In genomic region chr3:46593274-46593862, GRCh38 we compare ENCODE assay signal across 21 cellular contexts. TPM values are rescaled to one million over a fixed set of nuclear protein-coding genes. Genes with fewer than 3 reads are reported as not detected.
DNase-seq lines count a peak whose midpoint lies in the region; ATAC-seq, FAIRE-seq and TF ChIP-seq lines count a peak whose summit lies in the region.
"Had no signal": no experiment of that assay in that cellular context is flagged by ENCODE, and none has a peak within 500 bp of the region (broad histone marks: within the 10 kb centered on the region; RNA-seq: fewer than 3 reads in every experiment).

No MANE protein-coding gene starts in this region.

- peak; percentile 64 for FAIRE-seq in bronchial epithelial cell (lab: Jason Lieb, UNC)
- FAIRE-seq in pancreas (lab: Jason Lieb, UNC) = no peak
- no peak for FAIRE-seq in HTR-8/SVneo (lab: Jason Lieb, UNC)

- H3K4me2 ChIP-seq in HCT116 (ENCODE audit: low read length) = no peak overlapping the region

- H3K4me1 Mint-ChIP-seq in osteocyte (ENCODE audit: unreplicated experiment) = no peaks in the 10 kb centered on the region
- H3K4me1 Mint-ChIP-seq: CD14-positive monocyte had no signal

- H3K27ac Mint-ChIP-seq in osteocyte (ENCODE audit: unreplicated experiment) = no peak overlapping the region
- H3K27ac Mint-ChIP-seq: CD14-positive monocyte had no signal

- RAD21 ChIA-PET in HCT116 (lab: Charles Lee; ENCODE audit: low non-redundant PET in 1 of 2, low total read pairs in 2 of 2, uncharacterized antibody in 2 of 2, unreplicated experiment in 2 of 2) = no interaction called here

- no peak overlapping the region for H3K9ac ChIP-seq in HCT116 (ENCODE audit: low read length)

- no peaks in the 10 kb centered on the region for H3K9me2 ChIP-seq in HCT116 (ENCODE audit: insufficient read depth)

- intact Hi-C loops in HCT116 (cut with micrococcal nuclease) (no loop called here), pancreas (cut with DNase I) (no loop called here)

- H3K27ac ChIP-seq in HCT116 (ENCODE audit: low read depth, low read length) (no peak overlapping the region), pancreas (no peak overlapping the region)
- H3K27ac ChIP-seq: SK-N-MC had no signal

- H3K4me1 ChIP-seq in HCT116 (ENCODE audit: control insufficient read depth in 1 of 2, insufficient read depth in 2 of 2, low read length in 2 of 2) = no peaks in the 10 kb centered on the region
- H3K4me1 ChIP-seq in pancreas = no peaks in the 10 kb centered on the region

- H4K20me1 ChIP-seq in HCT116 (ENCODE audit: insufficient read depth) = no peaks in the 10 kb centered on the region

- no peak for TF ChIP-seq POLR2A in HCT116 (IDR thresholded peaks at IDR 0.05; ENCODE audit: borderline replicate concordance, extremely low read depth, insufficient read depth, insufficient read length)

- DNase-seq in HCT116 (ENCODE audit: low read depth, low spot score) (no peak), M059J (ENCODE audit: low read depth) (peak; percentile 9), bronchial epithelial cell (ENCODE audit: low read depth) (no peak), osteocyte (ENCODE audit: extremely low spot score, unreplicated experiment) (peak; percentile 62), pancreas (no peak), HTR-8/SVneo (ENCODE audit: insufficient read length, low spot score) (no peak)
- DNase-seq: AML-193, DND-41, MG63, NCI-H1092, NCI-H1436 treated with DMSO at 0.1 percent for 48 hours, NCI-H2081, NCI-H2171 treated with DMSO at 0.1 percent for 48 hours, NCI-H446 treated with DMSO at 0.1 percent for 48 hours, SHP77 had no signal

- BruUV-seq in HCT116 (replicated peaks; lab: Mats Ljungman, UMichigan) = no TSS peak

- H3K36me3 Mint-ChIP-seq in osteocyte (ENCODE audit: unreplicated experiment) = no peaks in the 10 kb centered on the region
- H3K36me3 Mint-ChIP-seq: CD14-positive monocyte had no signal

- H2AFZ ChIP-seq in HCT116 (ENCODE audit: low read depth, low read length, poor library complexity, severe bottlenecking) = no peak overlapping the region

- peaks cover 29% of the 10 kb centered on the region for H3K27me3 Mint-ChIP-seq in osteocyte (ENCODE audit: unreplicated experiment)

- H3K9me3 Mint-ChIP-seq in osteocyte (ENCODE audit: unreplicated experiment) = peaks cover 13% of the 10 kb centered on the region

- H3K79me2 ChIP-seq in HCT116 (ENCODE audit: insufficient read depth, low read length) = no peaks in the 10 kb centered on the region

- POLR2A ChIA-PET in HCT116 (lab: Charles Lee) = no interaction called here

- CTCF ChIA-PET in HCT116 (lab: Charles Lee) = interaction anchor here (0.8 to 1.3 kb wide), 3 partner anchors 35 to 143 kb away, joined by 3 read pairs; no protein-coding TSS in a partner anchor

- WGBS in pancreas, 2 donors = 87 to 92% methylated on average over 14 of the region's 14 CpGs

- peak; percentile 19; the same call in 1 of the 2 replicates for TF ChIP-seq RAD21 in HCT116 (IDR thresholded peaks at IDR 0.05; ENCODE audit: low read depth)

- H3K36me3 ChIP-seq in HCT116 (ENCODE audit: control insufficient read depth in 1 of 2, insufficient read depth in 2 of 2, low read length in 2 of 2) = no peaks in the 10 kb centered on the region
- H3K36me3 ChIP-seq in bronchial epithelial cell (ENCODE audit: control insufficient read depth, insufficient read depth, low read length) = no peaks in the 10 kb centered on the region
- H3K36me3 ChIP-seq in pancreas = no peaks in the 10 kb centered on the region
- H3K36me3 ChIP-seq: MG63 had no signal

- H3K4me3 Mint-ChIP-seq in osteocyte (ENCODE audit: unreplicated experiment) = no peak overlapping the region
- H3K4me3 Mint-ChIP-seq: CD14-positive monocyte had no signal

- no peaks in the 10 kb centered on the region for H3K9me3 ChIP-seq in HCT116 (ENCODE audit: control insufficient read depth in 1 of 2, insufficient read depth in 1 of 2, low read depth in 1 of 2, low read length in 2 of 2)
- no peaks in the 10 kb centered on the region for H3K9me3 ChIP-seq in pancreas
- H3K9me3 ChIP-seq: MG63 had no signal

- ATAC-seq in HCT116 (no peak), HG03469 (IDR thresholded peaks at IDR 0.05; ENCODE audit: unreplicated experiment) (no peak), pancreas (no peak)

- TF ChIP-seq CTCF in HCT116 (IDR thresholded peaks at IDR 0.05 in 2 of 3, conservative IDR thresholded peaks at IDR 0.05 in 1 of 3; ENCODE audit: borderline replicate concordance in 1 of 3, insufficient read depth in 1 of 3, low read depth in 2 of 3, low read length in 2 of 3) (0 out of 6 replicates have a peak, but pooled peaks of 1 of the 3 experiments have one; percentile 6), bronchial epithelial cell (IDR thresholded peaks at IDR 0.05; ENCODE audit: insufficient read depth, low read length, severe bottlenecking) (no peak), osteocyte (IDR thresholded peaks at IDR 0.05) (no peak), pancreas (IDR thresholded peaks at IDR 0.05) (no peak)

- H3K27me3 ChIP-seq in HCT116 (ENCODE audit: insufficient read depth, low read length) (no peaks in the 10 kb centered on the region), bronchial epithelial cell (ENCODE audit: control insufficient read depth, insufficient read depth, low read length) (no peaks in the 10 kb centered on the region), pancreas (no peaks in the 10 kb centered on the region)
- H3K27me3 ChIP-seq: MG63 had no signal

- H3K4me3 ChIP-seq in HCT116 (replicated peaks in 1 of 2; ENCODE audit: low read depth in 1 of 2, low read length in 2 of 2) (no peak overlapping the region), bronchial epithelial cell (ENCODE audit: low read depth, low read length) (no peak overlapping the region), pancreas (no peak overlapping the region)
- H3K4me3 ChIP-seq: MG63, SK-N-MC had no signal

TF ChIP-seq in HCT116, 20 proteins besides CTCF, POLR2A, EP300 and RAD21 (continues in another document):
- no peak for TF ChIP-seq EGR1 (IDR thresholded peaks at IDR 0.05; ENCODE audit: low read depth)
- TF ChIP-seq ZBTB33 (IDR thresholded peaks at IDR 0.05; ENCODE audit: extremely low read depth, insufficient replicate concordance, low read length) = no peak
- TF ChIP-seq ZFX (IDR thresholded peaks at IDR 0.05) = no peak
- TF ChIP-seq ATF3 (IDR thresholded peaks at IDR 0.05) = no peak
- TF ChIP-seq EZH2 (IDR thresholded peaks at IDR 0.05) = no peak
- no peak for TF ChIP-seq ELF1 (IDR thresholded peaks at IDR 0.05; ENCODE audit: borderline replicate concordance, low read depth)
- no peak for TF ChIP-seq MAX (IDR thresholded peaks at IDR 0.05)
- TF ChIP-seq REST (IDR thresholded peaks at IDR 0.05; ENCODE audit: low read depth) = no peak

RNA-seq across cellular contexts. Expression of gene FAM240A, which starts 19.0 kb away (rescaled TPM):
- total RNA-seq in HCT116 (2021; ENCODE audit: unreplicated experiment) (not detected), bronchial epithelial cell (not detected in 2 replicates), osteocyte (not detected in 2 replicates), pancreas (not detected)
- polyA plus RNA-seq in HCT116 (2012) = not detected in 2 replicates
- total RNA-seq in M059J (2014; rRNA removed; shearing (Covaris generic)) = not detected in 2 replicates
- polyA plus RNA-seq in pancreas = not detected
- total RNA-seq: G401; OCI-LY7; T-helper 2 cell treated with Interferon-gamma antibody and Interleukin-4, amounts not matched to agents 100 ng/mL and 5 ng/mL, for 36 hours had no signal
- polyA plus RNA-seq: CD14-positive monocyte had no signal

RNA-seq across cellular contexts. Expression of gene LRRC2, which starts 27.3 kb away (rescaled TPM):
- not detected for total RNA-seq in HCT116 (2021; ENCODE audit: unreplicated experiment)
- polyA plus RNA-seq in HCT116 (2012) = not detected in 2 replicates
- 0.17 and 1.1 TPM in 2 replicates for total RNA-seq in M059J (2014; rRNA removed; shearing (Covaris generic))
- under 0.01 and 0.26 TPM in 2 replicates for total RNA-seq in bronchial epithelial cell
- total RNA-seq in osteocyte = 1.2 and 1.5 TPM in 2 replicates
- 1 to 10 TPM in 4 of 6 donors, under 1 TPM in 2; 0.61 to 2.2 (median 1.3) TPM for total RNA-seq in pancreas
- under 1 TPM; 0.46 to 0.85 TPM for polyA plus RNA-seq in pancreas
- total RNA-seq: G401; T-helper 2 cell treated with Interferon-gamma antibody and Interleukin-4, amounts not matched to agents 100 ng/mL and 5 ng/mL, for 36 hours had no signal
- polyA plus RNA-seq: CD14-positive monocyte had no signal

Comparison
In these comparisons a context has a peak if more than half of its experiments do, and no peak if none do; other contexts are left out.
1. DNase-seq: peak in M059J (single experiment) and osteocyte (single experiment); none in HCT116 (single experiment), bronchial epithelial cell (single experiment), pancreas (0 of 6) and HTR-8/SVneo (single experiment).